8 cellular contexts compared by ENCODE assay signal in the genomic region with DNA sequence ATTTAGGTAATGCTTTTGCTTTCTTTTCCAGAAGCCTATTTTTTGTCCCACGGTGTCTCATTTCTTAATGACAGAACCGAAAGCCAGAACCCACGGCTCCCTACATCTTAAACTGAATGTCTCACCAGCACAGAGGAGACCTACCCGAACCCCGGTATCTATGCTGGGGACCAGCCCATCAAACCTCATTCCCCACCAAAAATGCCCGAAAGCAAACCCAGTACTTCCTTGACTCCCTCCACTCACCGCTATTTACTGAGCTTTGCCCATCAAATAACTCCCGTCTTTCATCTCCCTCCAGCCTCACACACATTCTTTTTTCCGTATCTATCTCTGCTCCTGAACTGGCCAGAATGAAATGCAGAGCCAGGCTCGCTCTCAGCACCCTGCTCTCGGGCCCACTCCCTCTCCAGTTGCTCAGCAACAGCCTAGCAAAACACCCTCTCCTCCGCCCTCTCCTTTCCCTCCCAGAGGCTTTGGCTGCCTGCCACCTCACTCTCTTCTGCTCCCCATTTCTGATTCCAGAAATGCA. TPM values are rescaled to one million over a fixed set of nuclear protein-coding genes. Genes with fewer than 3 reads are reported as not detected.
DNase-seq lines count a peak whose midpoint lies in the region; ATAC-seq and FAIRE-seq lines count a peak whose summit lies in the region.

No MANE protein-coding gene starts in this region.

- peak overlapping the region in 1 of 2 donors; percentile 61 for H3K4me3 Mint-ChIP-seq in stimulated activated naive B cell treated with anti-CD40 and anti-IgM and Interleukin-4, amounts not matched to agents 10 μg/mL and 1 μg/mL and 100 μg/mL, for 72 hours

- FAIRE-seq in HTR-8/SVneo (lab: Jason Lieb, UNC), result no peak

- no peak for ATAC-seq in stimulated activated naive B cell treated with anti-CD40 and anti-IgM and Interleukin-4, amounts not matched to agents 10 μg/mL and 1 μg/mL and 100 μg/mL, for 72 hours (replicated peaks)
- no peak for ATAC-seq in GM19452 (IDR thresholded peaks at IDR 0.05; ENCODE audit: unreplicated experiment)

- no peaks in the 10 kb centered on the region for H3K9me3 Mint-ChIP-seq in stimulated activated naive B cell treated with anti-CD40 and anti-IgM and Interleukin-4, amounts not matched to agents 10 μg/mL and 1 μg/mL and 100 μg/mL, for 72 hours

- no peaks in the 10 kb centered on the region for H3K36me3 Mint-ChIP-seq in stimulated activated naive B cell treated with anti-CD40 and anti-IgM and Interleukin-4, amounts not matched to agents 10 μg/mL and 1 μg/mL and 100 μg/mL, for 72 hours

- peak; percentile 88 for DNase-seq in Ammon's horn (ENCODE audit: low spot score)
- DNase-seq in HT-29 (ENCODE audit: low spot score), result peak; percentile 48
- DNase-seq in RPMI8226, result peak; percentile 77
- peak; percentile 64 for DNase-seq in dedifferentiated amniotic fluid mesenchymal stem cell (ENCODE audit: extremely low spot score)
- DNase-seq in stimulated activated naive B cell treated with anti-CD40 and anti-IgM and Interleukin-4, amounts not matched to agents 10 μg/mL and 1 μg/mL and 100 μg/mL, for 72 hours, result no peak
- no peak for DNase-seq in HTR-8/SVneo (ENCODE audit: insufficient read length, low spot score)

- H3K4me1 Mint-ChIP-seq in stimulated activated naive B cell treated with anti-CD40 and anti-IgM and Interleukin-4, amounts not matched to agents 10 μg/mL and 1 μg/mL and 100 μg/mL, for 72 hours, result peaks cover 21 to 34% of the 10 kb centered on the region in 2 donors

- peaks cover 75 to 79% of the 10 kb centered on the region in 2 donors for H3K27me3 Mint-ChIP-seq in stimulated activated naive B cell treated with anti-CD40 and anti-IgM and Interleukin-4, amounts not matched to agents 10 μg/mL and 1 μg/mL and 100 μg/mL, for 72 hours

- peak overlapping the region; percentile 52 for H3K27ac ChIP-seq in layer of hippocampus (ENCODE audit: low read depth, low read length)

- peaks cover 2% of the 10 kb centered on the region for H3K27me3 ChIP-seq in layer of hippocampus (ENCODE audit: control insufficient read depth, insufficient read depth, low read length)

- H3K27ac Mint-ChIP-seq in stimulated activated naive B cell treated with anti-CD40 and anti-IgM and Interleukin-4, amounts not matched to agents 10 μg/mL and 1 μg/mL and 100 μg/mL, for 72 hours, result peak overlapping the region; percentile 10

RNA-seq across cellular contexts. Expression of gene IGFBP5, which starts 4.1 kb away (rescaled TPM):
- total RNA-seq in HT-29 (2014; rRNA removed; shearing (Covaris generic)), result not detected in 2 replicates

RNA-seq across cellular contexts. Expression of gene IGFBP2, which starts 58.1 kb away (rescaled TPM):
- 89.8 and 91.4 TPM in 2 replicates for total RNA-seq in HT-29 (2014; rRNA removed; shearing (Covaris generic))

Comparison
In these comparisons a context has a peak if more than half of its experiments do, and no peak if none do; other contexts are left out.
1. DNase-seq: peak in Ammon's horn (single experiment), HT-29 (single experiment), RPMI8226 (single experiment) and dedifferentiated amniotic fluid mesenchymal stem cell (single experiment); none in stimulated activated naive B cell treated with anti-CD40 and anti-IgM and Interleukin-4, amounts not matched to agents 10 μg/mL and 1 μg/mL and 100 μg/mL, for 72 hours (single experiment) and HTR-8/SVneo (single experiment).